In the genomic region with DNA sequence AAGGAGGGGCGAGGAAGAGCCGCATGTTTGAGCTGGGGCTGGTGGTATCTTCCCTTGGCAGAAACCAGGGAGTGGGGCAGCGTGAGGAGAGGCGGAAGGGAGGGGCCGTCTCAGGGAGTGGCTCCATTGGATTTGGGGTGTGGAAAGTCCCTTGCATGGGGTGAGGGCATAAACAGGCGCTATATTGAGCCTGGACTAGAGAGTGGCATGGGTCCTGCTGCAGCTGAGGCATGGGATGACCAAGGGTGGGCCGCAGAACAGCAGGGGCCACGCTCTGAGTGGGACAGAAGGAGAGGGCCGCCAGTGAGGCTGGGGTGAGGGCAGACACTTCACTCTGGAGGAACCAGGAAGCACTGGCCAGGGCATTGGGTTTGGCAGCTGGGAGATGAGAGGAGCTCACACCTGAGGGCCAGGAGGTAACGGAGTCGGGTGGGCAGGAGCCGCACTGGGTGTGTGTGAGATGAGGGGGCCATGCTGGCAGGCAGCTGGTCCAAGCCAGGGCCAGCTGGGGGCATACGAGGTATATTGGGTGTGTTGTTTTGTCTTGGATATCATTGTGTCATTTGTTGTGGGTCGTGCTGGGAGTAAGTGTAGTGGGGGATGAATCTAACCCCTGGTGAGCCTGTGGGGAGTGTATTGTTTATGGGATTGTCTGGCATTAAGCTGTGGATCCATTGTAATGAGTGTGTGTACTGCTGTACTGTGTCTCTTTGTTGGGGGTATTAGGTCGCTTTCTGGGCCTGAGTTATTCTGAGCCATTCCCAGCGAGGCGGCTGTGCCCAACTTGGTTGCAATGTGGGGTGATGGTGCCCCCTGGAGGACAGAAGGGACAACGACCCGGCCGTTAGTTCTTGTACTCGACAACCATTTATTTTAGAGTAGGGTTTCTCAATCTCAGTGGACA, we compare ENCODE assay signal across 8 cellular contexts. TPM values are rescaled to one million over a fixed set of nuclear protein-coding genes. Genes with fewer than 3 reads are reported as not detected.
DNase-seq lines count a peak whose midpoint lies in the region; ATAC-seq and TF ChIP-seq lines count a peak whose summit lies in the region.
"Not testable (repeated sequence)": the region's sequence is repeated elsewhere in the genome, so short reads cannot be mapped to it uniquely, and the experiment has no call there.

No MANE protein-coding gene starts in this region.

- peaks cover 11% of the 10 kb centered on the region for H3K4me1 ChIP-seq in Karpas-422 (ENCODE audit: low read length)
- not testable (repeated sequence) for H3K4me1 ChIP-seq in NT2/D1 (ENCODE audit: insufficient read depth, insufficient read length); breast epithelium; hepatocyte (ENCODE audit: insufficient read depth); psoas muscle

- peak; percentile 95 to 97 (median 96) for ATAC-seq in psoas muscle

- peak overlapping the region; percentile 35 for H3K4me2 ChIP-seq in Karpas-422 (ENCODE audit: low read depth, low read length, poor library complexity, severe bottlenecking)
- not testable (repeated sequence) for H3K4me2 ChIP-seq in hepatocyte

- not testable (repeated sequence) for H4K20me1 ChIP-seq in Karpas-422 (ENCODE audit: insufficient read depth, low read depth, low read length); hepatocyte (ENCODE audit: insufficient read depth, poor library complexity, severe bottlenecking)

- peak; percentile 9 for DNase-seq in DMS153 (lab: John Stamatoyannopoulos, UW)
- DNase-seq in Karpas-422: peak; percentile 88
- DNase-seq in NT2/D1 (ENCODE audit: low read depth, low spot score): peak; percentile 23
- peak; percentile 51 to 57 for DNase-seq in activated CD4-positive, alpha-beta T cell treated with anti-CD3 and anti-CD28 coated beads, Interleukin-2, amount 50 U/mL, for 4 hours
- peak; percentile 62 to 73 for DNase-seq in breast epithelium (ENCODE audit: low spot score in 2 of 2)
- peak; percentile 80 for DNase-seq in hepatocyte (ENCODE audit: low spot score)
- peak; percentile 72 to 85 for DNase-seq in psoas muscle
- DNase-seq in substantia nigra (lab: John Stamatoyannopoulos, UW): peak in 47 of 49 donors; percentile 30 to 86 (median 68)

- H3K36me3 ChIP-seq in Karpas-422 (ENCODE audit: insufficient read depth, low read length); breast epithelium; hepatocyte (replicated peaks; ENCODE audit: insufficient read depth, low read depth): not testable (repeated sequence)
- H3K36me3 ChIP-seq in NT2/D1 (ENCODE audit: insufficient read depth, insufficient read length, low read length) (peaks cover 56% of the 10 kb centered on the region), psoas muscle (ENCODE audit: insufficient read depth in 1 of 2, low read depth in 1 of 2) (peaks cover 0 to 60% of the 10 kb centered on the region in 2 donors)

- H2AFZ ChIP-seq in Karpas-422 (ENCODE audit: low read length): peak overlapping the region; percentile 97; the same call in 1 of the 2 replicates
- not testable (repeated sequence) for H2AFZ ChIP-seq in hepatocyte

- H3K4me3 ChIP-seq in Karpas-422 (ENCODE audit: low read length); NT2/D1 (ENCODE audit: insufficient read length, low read depth); breast epithelium; hepatocyte; psoas muscle: not testable (repeated sequence)

- not testable (repeated sequence) for H3K9me2 ChIP-seq in Karpas-422 (replicated peaks; ENCODE audit: insufficient read depth, low read length); hepatocyte (replicated peaks; ENCODE audit: insufficient read depth)

- not testable (repeated sequence) for H3K27me3 ChIP-seq in Karpas-422 (ENCODE audit: low read length); NT2/D1 (ENCODE audit: insufficient read depth, insufficient read length); breast epithelium; hepatocyte; psoas muscle (ENCODE audit: insufficient read depth in 3 of 3, low read length in 2 of 3)

- H3K9me3 ChIP-seq in Karpas-422 (ENCODE audit: low read length); NT2/D1 (ENCODE audit: insufficient read depth, low read length); breast epithelium; hepatocyte (ENCODE audit: low read depth); psoas muscle: not testable (repeated sequence)

- H3K27ac ChIP-seq in Karpas-422 (ENCODE audit: low read length); hepatocyte; psoas muscle: not testable (repeated sequence)
- H3K27ac ChIP-seq in breast epithelium (peak overlapping the region; percentile 17 to 71), substantia nigra (ENCODE audit: low read depth, low read length, poor library complexity, severe bottlenecking) (peak overlapping the region; percentile 86)

- peak; percentile 80 to 86 (median 85) for TF ChIP-seq CTCF in breast epithelium (IDR thresholded peaks at IDR 0.05)
- peak; percentile 86 for TF ChIP-seq CTCF in hepatocyte (IDR thresholded peaks at IDR 0.05; ENCODE audit: poor library complexity)
- TF ChIP-seq CTCF in psoas muscle (IDR thresholded peaks at IDR 0.05): peak; percentile 80

- intact Hi-C loops in breast epithelium (cut with DNase I; ENCODE audit: low total_unique reads): loop anchor here (1.0 to 10.0 kb wide), 2 partner anchors 18 to 60 kb away; a partner anchor contains a TSS
- intact Hi-C loops in psoas muscle (cut with DNase I): loop anchor here (2.0 to 10.0 kb wide), 5 partner anchors 40 to 137 kb away; a partner anchor contains a TSS

- WGBS in hepatocyte (ENCODE audit: low lambda C conversion rate, missing lambda C conversion rate): 64% methylated on average over 21 of the region's 21 CpGs
- WGBS in psoas muscle, 3 donors: 40 to 47% (median 46%) methylated on average over 21 of the region's 21 CpGs

- not testable (repeated sequence) for TF ChIP-seq POLR2A in breast epithelium (IDR thresholded peaks at IDR 0.05)

- H3K79me2 ChIP-seq in Karpas-422 (ENCODE audit: low read length); hepatocyte: not testable (repeated sequence)

- not testable (repeated sequence) for H3K9ac ChIP-seq in Karpas-422 (ENCODE audit: low read length); NT2/D1 (ENCODE audit: insufficient read length, low read depth)

RNA-seq across cellular contexts. Expression of a gene that starts 56.2 kb away (rescaled TPM):
- total RNA-seq in Karpas-422 (2014; rRNA removed; shearing (Covaris generic); ENCODE audit: low replicate concordance): 0.04 and 0.54 TPM in 2 replicates
- 10 to 100 TPM; 13.8 to 25.2 (median 21.1) TPM for total RNA-seq in breast epithelium
- total RNA-seq in hepatocyte: 7.3 and 16.0 TPM in 2 replicates
- 30.0 and 32.8 TPM in 2 replicates for polyA plus RNA-seq in hepatocyte
- 10 to 100 TPM; 23.6 to 35.8 (median 23.7) TPM for total RNA-seq in psoas muscle
- polyA plus RNA-seq in psoas muscle: 10 to 100 TPM in 1 of 3 donors, 1 to 10 TPM in 2; 7.6 to 11.8 (median 9.6) TPM

Comparison
In these comparisons a context has a peak if more than half of its experiments do, and no peak if none do; other contexts are left out.
1. DNase-seq: peak in every context shown above with its lines; median percentile 88 in Karpas-422; 80 in hepatocyte; 78 in psoas muscle; 68 in substantia nigra; 68 in breast epithelium; 54 in activated CD4-positive, alpha-beta T cell treated with anti-CD3 and anti-CD28 coated beads, Interleukin-2, amount 50 U/mL, for 4 hours; 23 in NT2/D1; 9 in DMS153.